Comparison of ENCODE assay signal across 37 cellular contexts in the genomic region with DNA sequence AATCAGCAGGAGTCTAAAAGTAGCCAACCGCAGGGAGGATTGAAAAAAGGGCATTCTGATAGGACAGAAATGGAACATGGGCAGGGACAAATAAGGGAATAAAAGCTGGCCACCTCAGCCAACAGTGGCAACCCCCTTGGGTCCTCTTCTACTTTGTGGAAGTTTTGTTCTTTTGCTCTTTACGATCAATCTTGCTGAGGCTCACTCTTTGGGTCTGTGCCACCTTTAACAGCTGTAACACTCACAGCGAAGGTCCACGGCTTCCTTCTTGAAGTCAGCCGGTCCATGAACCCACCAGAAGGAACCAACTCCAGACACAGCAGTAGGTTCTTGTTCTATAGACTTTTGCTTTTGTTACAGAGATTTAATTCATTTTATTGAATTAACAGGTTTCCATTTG.
"Had no signal": no experiment of that assay in that cellular context is flagged by ENCODE, and none has a peak within 500 bp of the region (broad histone marks: within the 10 kb centered on the region; RNA-seq: fewer than 3 reads in every experiment).

No MANE protein-coding gene starts in this region.

- H3K4me3 Mint-ChIP-seq: activated CD4-positive, alpha-beta memory T cell treated with anti-CD3 and anti-CD28 coated beads, Interleukin-2, amount 10 ng/mL, durations not matched to agents 7 days and 5 days; activated CD4-positive, alpha-beta T cell treated with anti-CD3 and anti-CD28 coated beads for 36 hours; activated CD4-positive, alpha-beta T cell treated with anti-CD3 and anti-CD28 coated beads, Interleukin-2, amount 10 ng/mL, durations not matched to agents 7 days and 5 days; activated CD8-positive, alpha-beta memory T cell treated with anti-CD3 and anti-CD28 coated beads, Interleukin-2, amount 10 ng/mL, durations not matched to agents 7 days and 5 days; activated CD8-positive, alpha-beta T cell treated with anti-CD3 and anti-CD28 coated beads, Interleukin-2, amount 10 ng/mL, durations not matched to agents 7 days and 5 days; activated naive CD4-positive, alpha-beta T cell treated with anti-CD3 and anti-CD28 coated beads, Interleukin-2, amount 10 ng/mL, durations not matched to agents 7 days and 5 days; activated naive CD4-positive, alpha-beta T cell treated with anti-CD3 and anti-CD28 coated beads, Interleukin-2, amount 50 U/mL, for 24 hours; activated naive CD8-positive, alpha-beta T cell; activated naive CD8-positive, alpha-beta T cell treated with anti-CD3 and anti-CD28 coated beads, Interleukin-2, amount 10 ng/mL, durations not matched to agents 7 days and 5 days; activated naive CD8-positive, alpha-beta T cell treated with anti-CD3 and anti-CD28 coated beads, Interleukin-2, amount 50 U/mL, for 24 hours; activated T-cell treated with anti-CD3 and anti-CD28 coated beads, Interleukin-2, amount 50 U/mL, for 24 hours; brain; central memory CD8-positive, alpha-beta T cell; T-helper 1 cell treated with Interleukin-12 subunit alpha and Interleukin-12 subunit beta and Interleukin-4 antibody, amounts not matched to agents 30 μg/mL and 1 μg/mL, for 36 hours; T-helper 2 cell treated with Interferon-gamma antibody and Interleukin-4, amounts not matched to agents 5 μg/mL and 100 μg/mL, for 36 hours; WTC11 had no signal

- H3K4me1 Mint-ChIP-seq: activated CD4-positive, alpha-beta memory T cell treated with anti-CD3 and anti-CD28 coated beads, Interleukin-2, amount 10 ng/mL, durations not matched to agents 7 days and 5 days; activated CD4-positive, alpha-beta T cell treated with anti-CD3 and anti-CD28 coated beads for 36 hours; activated CD4-positive, alpha-beta T cell treated with anti-CD3 and anti-CD28 coated beads, Interleukin-2, amount 10 ng/mL, durations not matched to agents 7 days and 5 days; activated CD8-positive, alpha-beta memory T cell treated with anti-CD3 and anti-CD28 coated beads, Interleukin-2, amount 10 ng/mL, durations not matched to agents 7 days and 5 days; activated naive CD4-positive, alpha-beta T cell treated with anti-CD3 and anti-CD28 coated beads, Interleukin-2, amount 10 ng/mL, durations not matched to agents 7 days and 5 days; activated naive CD4-positive, alpha-beta T cell treated with anti-CD3 and anti-CD28 coated beads, Interleukin-2, amount 50 U/mL, for 24 hours; activated naive CD8-positive, alpha-beta T cell treated with anti-CD3 and anti-CD28 coated beads, Interleukin-2, amount 10 ng/mL, durations not matched to agents 7 days and 5 days; activated naive CD8-positive, alpha-beta T cell treated with anti-CD3 and anti-CD28 coated beads, Interleukin-2, amount 50 U/mL, for 24 hours; brain; central memory CD8-positive, alpha-beta T cell; WTC11 had no signal

- H3K27me3 ChIP-seq: ascending aorta, cardiac muscle cell had no signal

- H3K36me3 Mint-ChIP-seq: activated CD8-positive, alpha-beta memory T cell treated with anti-CD3 and anti-CD28 coated beads, Interleukin-2, amount 10 ng/mL, durations not matched to agents 7 days and 5 days; activated naive CD4-positive, alpha-beta T cell treated with anti-CD3 and anti-CD28 coated beads, Interleukin-2, amount 10 ng/mL, durations not matched to agents 7 days and 5 days; activated naive CD4-positive, alpha-beta T cell treated with anti-CD3 and anti-CD28 coated beads, Interleukin-2, amount 50 U/mL, for 24 hours; activated naive CD8-positive, alpha-beta T cell; activated naive CD8-positive, alpha-beta T cell treated with anti-CD3 and anti-CD28 coated beads, Interleukin-2, amount 10 ng/mL, durations not matched to agents 7 days and 5 days; brain had no signal

- H3K4me3 ChIP-seq: ascending aorta, cardiac muscle cell had no signal

- H3K4me1 ChIP-seq: ascending aorta had no signal

- H3K9me3 Mint-ChIP-seq: activated naive CD8-positive, alpha-beta T cell treated with anti-CD3 and anti-CD28 coated beads, Interleukin-2, amount 10 ng/mL, durations not matched to agents 7 days and 5 days; activated naive CD8-positive, alpha-beta T cell treated with anti-CD3 and anti-CD28 coated beads, Interleukin-2, amount 50 U/mL, for 24 hours had no signal

- H3K27ac Mint-ChIP-seq: activated CD4-positive, alpha-beta memory T cell treated with anti-CD3 and anti-CD28 coated beads, Interleukin-2, amount 10 ng/mL, durations not matched to agents 7 days and 5 days; activated CD4-positive, alpha-beta T cell treated with anti-CD3 and anti-CD28 coated beads for 36 hours; activated CD4-positive, alpha-beta T cell treated with anti-CD3 and anti-CD28 coated beads, Interleukin-2, amount 10 ng/mL, durations not matched to agents 7 days and 5 days; activated CD8-positive, alpha-beta memory T cell treated with anti-CD3 and anti-CD28 coated beads, Interleukin-2, amount 10 ng/mL, durations not matched to agents 7 days and 5 days; activated CD8-positive, alpha-beta T cell treated with anti-CD3 and anti-CD28 coated beads, Interleukin-2, amount 10 ng/mL, durations not matched to agents 7 days and 5 days; activated naive CD4-positive, alpha-beta T cell treated with anti-CD3 and anti-CD28 coated beads, Interleukin-2, amount 10 ng/mL, durations not matched to agents 7 days and 5 days; activated naive CD4-positive, alpha-beta T cell treated with anti-CD3 and anti-CD28 coated beads, Interleukin-2, amount 50 U/mL, for 24 hours; activated naive CD8-positive, alpha-beta T cell; activated naive CD8-positive, alpha-beta T cell treated with anti-CD3 and anti-CD28 coated beads, Interleukin-2, amount 10 ng/mL, durations not matched to agents 7 days and 5 days; activated naive CD8-positive, alpha-beta T cell treated with anti-CD3 and anti-CD28 coated beads, Interleukin-2, amount 50 U/mL, for 24 hours; activated T-cell treated with anti-CD3 and anti-CD28 coated beads, Interleukin-2, amount 50 U/mL, for 24 hours; activated T-helper 2 cell treated with anti-CD3 and anti-CD28 coated beads, Interferon-gamma antibody, Interleukin-2, Interleukin-4, amounts not matched to agents 10 μg/mL and 5 μg/mL and 100 μg/mL, durations not matched to agents 14 hours and 24 hours and 36 hours; brain; T-helper 1 cell treated with Interleukin-12 subunit alpha and Interleukin-12 subunit beta and Interleukin-4 antibody, amounts not matched to agents 30 μg/mL and 1 μg/mL, for 36 hours; T-helper 2 cell treated with Interferon-gamma antibody and Interleukin-4, amounts not matched to agents 5 μg/mL and 100 μg/mL, for 36 hours; WTC11 had no signal

- H3K27ac ChIP-seq: ascending aorta, cardiac muscle cell, WERI-Rb-1 had no signal

- H3K36me3 ChIP-seq: ascending aorta, cardiac muscle cell, WERI-Rb-1 had no signal

- DNase-seq: activated CD4-positive, alpha-beta memory T cell treated with anti-CD3 and anti-CD28 coated beads, Interleukin-2, amount 10 ng/mL, durations not matched to agents 7 days and 5 days; activated CD4-positive, alpha-beta T cell treated with anti-CD3 and anti-CD28 coated beads for 1 hour; activated CD4-positive, alpha-beta T cell treated with anti-CD3 and anti-CD28 coated beads for 36 hours; activated CD4-positive, alpha-beta T cell treated with anti-CD3 and anti-CD28 coated beads for 48 hours; activated CD4-positive, alpha-beta T cell treated with anti-CD3 and anti-CD28 coated beads, Interleukin-2, amount 10 ng/mL, durations not matched to agents 7 days and 5 days; activated CD4-positive, alpha-beta T cell treated with anti-CD3 and anti-CD28 coated beads, Interleukin-2, amount 50 U/mL, for 48 hours; activated CD4-positive, CD25-positive, alpha-beta regulatory T cell; activated CD8-positive, alpha-beta memory T cell treated with anti-CD3 and anti-CD28 coated beads for 24 hours; activated CD8-positive, alpha-beta memory T cell treated with anti-CD3 and anti-CD28 coated beads, Interleukin-2, amount 10 ng/mL, durations not matched to agents 7 days and 5 days; activated CD8-positive, alpha-beta memory T cell treated with anti-CD3 and anti-CD28 coated beads, Interleukin-2, amount 50 U/mL, for 48 hours; activated CD8-positive, alpha-beta T cell treated with anti-CD3 and anti-CD28 coated beads, Interleukin-2, amount 10 ng/mL, durations not matched to agents 7 days and 5 days; activated effector memory CD4-positive, alpha-beta T cell treated with Interleukin-2 at 50 U/mL for 16 hours; activated gamma-delta T cell; activated naive CD4-positive, alpha-beta T cell treated with anti-CD3 and anti-CD28 coated beads, Interleukin-2, amount 10 ng/mL, durations not matched to agents 7 days and 5 days; activated naive CD4-positive, alpha-beta T cell treated with Interleukin-2 at 50 U/mL for 16 hours; activated naive CD8-positive, alpha-beta T cell treated with anti-CD3 and anti-CD28 coated beads, Interleukin-2, amount 10 ng/mL, durations not matched to agents 7 days and 5 days; activated naive CD8-positive, alpha-beta T cell treated with anti-CD3 and anti-CD28 coated beads, Interleukin-2, amount 50 U/mL, for 24 hours; activated T-cell treated with anti-CD3 and anti-CD28 coated beads, Interleukin-2, amount 50 U/mL, for 24 hours; activated T-cell treated with anti-CD3 and anti-CD28 coated beads, Interleukin-2, amount 50 U/mL, for 48 hours; amygdala; anterior cingulate cortex; caudate nucleus; cerebellar nuclear complex; T-helper 1 cell; T-helper 2 cell; T-helper 9 cell; WERI-Rb-1 had no signal

- H3K27me3 Mint-ChIP-seq: activated CD4-positive, alpha-beta memory T cell treated with anti-CD3 and anti-CD28 coated beads, Interleukin-2, amount 10 ng/mL, durations not matched to agents 7 days and 5 days; activated CD4-positive, alpha-beta T cell treated with anti-CD3 and anti-CD28 coated beads for 36 hours; activated CD4-positive, alpha-beta T cell treated with anti-CD3 and anti-CD28 coated beads, Interleukin-2, amount 10 ng/mL, durations not matched to agents 7 days and 5 days; activated CD8-positive, alpha-beta memory T cell treated with anti-CD3 and anti-CD28 coated beads, Interleukin-2, amount 10 ng/mL, durations not matched to agents 7 days and 5 days; activated naive CD4-positive, alpha-beta T cell treated with anti-CD3 and anti-CD28 coated beads, Interleukin-2, amount 10 ng/mL, durations not matched to agents 7 days and 5 days; activated naive CD4-positive, alpha-beta T cell treated with anti-CD3 and anti-CD28 coated beads, Interleukin-2, amount 50 U/mL, for 24 hours; activated naive CD8-positive, alpha-beta T cell; activated naive CD8-positive, alpha-beta T cell treated with anti-CD3 and anti-CD28 coated beads, Interleukin-2, amount 10 ng/mL, durations not matched to agents 7 days and 5 days; activated naive CD8-positive, alpha-beta T cell treated with anti-CD3 and anti-CD28 coated beads, Interleukin-2, amount 50 U/mL, for 24 hours; activated T-cell treated with anti-CD3 and anti-CD28 coated beads, Interleukin-2, amount 50 U/mL, for 24 hours; central memory CD8-positive, alpha-beta T cell had no signal

- H3K9me3 ChIP-seq: ascending aorta had no signal
